In genomic region chr16:66894948-66895696, GRCh38 we compare ENCODE assay signal across 1 cellular context.
TF ChIP-seq lines count a peak whose summit lies in the region.

No MANE protein-coding gene starts in this region.

TF ChIP-seq in HepG2, 621 proteins besides CTCF, POLR2A, EP300 and RAD21 (continued from another document and continues in another):
- peak; percentile 66 for TF ChIP-seq ZGPAT (CRISPR knock-in tag; IDR thresholded peaks at IDR 0.05)
- TF ChIP-seq SIX4 (CRISPR knock-in tag; IDR thresholded peaks at IDR 0.05): no peak
- no peak for TF ChIP-seq FOXJ3 (CRISPR knock-in tag; IDR thresholded peaks at IDR 0.05; ENCODE audit: borderline replicate concordance)
- no peak for TF ChIP-seq ATRX (CRISPR knock-in tag; IDR thresholded peaks at IDR 0.05; ENCODE audit: borderline replicate concordance)
- no peak for TF ChIP-seq ZKSCAN5 (CRISPR knock-in tag; IDR thresholded peaks at IDR 0.05)
- TF ChIP-seq AGO1 (IDR thresholded peaks at IDR 0.05; ENCODE audit: low read depth, low read length, poor library complexity, severe bottlenecking): no peak
- TF ChIP-seq MYC (CRISPR knock-in tag; IDR thresholded peaks at IDR 0.05; ENCODE audit: borderline replicate concordance): no peak
- TF ChIP-seq SRF (IDR thresholded peaks at IDR 0.05; ENCODE audit: low read depth, low read length): no peak
- no peak for TF ChIP-seq CC2D1A (CRISPR knock-in tag; IDR thresholded peaks at IDR 0.05)
- TF ChIP-seq NFKBIZ (CRISPR knock-in tag; IDR thresholded peaks at IDR 0.05): no peak
- TF ChIP-seq ZNF512B (CRISPR knock-in tag; IDR thresholded peaks at IDR 0.05; ENCODE audit: borderline replicate concordance): no peak
- TF ChIP-seq ZNF549 (CRISPR knock-in tag; IDR thresholded peaks at IDR 0.05): no peak
- no peak for TF ChIP-seq ZNF24 (IDR thresholded peaks at IDR 0.05)
- TF ChIP-seq BATF2 (CRISPR knock-in tag; IDR thresholded peaks at IDR 0.05): no peak
- TF ChIP-seq HMG20A (CRISPR knock-in tag; IDR thresholded peaks at IDR 0.05; ENCODE audit: borderline replicate concordance): no peak
- no peak for TF ChIP-seq ZNF547 (CRISPR knock-in tag; IDR thresholded peaks at IDR 0.05)
- no peak for TF ChIP-seq TBX3 (IDR thresholded peaks at IDR 0.05; ENCODE audit: borderline replicate concordance)
- TF ChIP-seq, protein P1, sequence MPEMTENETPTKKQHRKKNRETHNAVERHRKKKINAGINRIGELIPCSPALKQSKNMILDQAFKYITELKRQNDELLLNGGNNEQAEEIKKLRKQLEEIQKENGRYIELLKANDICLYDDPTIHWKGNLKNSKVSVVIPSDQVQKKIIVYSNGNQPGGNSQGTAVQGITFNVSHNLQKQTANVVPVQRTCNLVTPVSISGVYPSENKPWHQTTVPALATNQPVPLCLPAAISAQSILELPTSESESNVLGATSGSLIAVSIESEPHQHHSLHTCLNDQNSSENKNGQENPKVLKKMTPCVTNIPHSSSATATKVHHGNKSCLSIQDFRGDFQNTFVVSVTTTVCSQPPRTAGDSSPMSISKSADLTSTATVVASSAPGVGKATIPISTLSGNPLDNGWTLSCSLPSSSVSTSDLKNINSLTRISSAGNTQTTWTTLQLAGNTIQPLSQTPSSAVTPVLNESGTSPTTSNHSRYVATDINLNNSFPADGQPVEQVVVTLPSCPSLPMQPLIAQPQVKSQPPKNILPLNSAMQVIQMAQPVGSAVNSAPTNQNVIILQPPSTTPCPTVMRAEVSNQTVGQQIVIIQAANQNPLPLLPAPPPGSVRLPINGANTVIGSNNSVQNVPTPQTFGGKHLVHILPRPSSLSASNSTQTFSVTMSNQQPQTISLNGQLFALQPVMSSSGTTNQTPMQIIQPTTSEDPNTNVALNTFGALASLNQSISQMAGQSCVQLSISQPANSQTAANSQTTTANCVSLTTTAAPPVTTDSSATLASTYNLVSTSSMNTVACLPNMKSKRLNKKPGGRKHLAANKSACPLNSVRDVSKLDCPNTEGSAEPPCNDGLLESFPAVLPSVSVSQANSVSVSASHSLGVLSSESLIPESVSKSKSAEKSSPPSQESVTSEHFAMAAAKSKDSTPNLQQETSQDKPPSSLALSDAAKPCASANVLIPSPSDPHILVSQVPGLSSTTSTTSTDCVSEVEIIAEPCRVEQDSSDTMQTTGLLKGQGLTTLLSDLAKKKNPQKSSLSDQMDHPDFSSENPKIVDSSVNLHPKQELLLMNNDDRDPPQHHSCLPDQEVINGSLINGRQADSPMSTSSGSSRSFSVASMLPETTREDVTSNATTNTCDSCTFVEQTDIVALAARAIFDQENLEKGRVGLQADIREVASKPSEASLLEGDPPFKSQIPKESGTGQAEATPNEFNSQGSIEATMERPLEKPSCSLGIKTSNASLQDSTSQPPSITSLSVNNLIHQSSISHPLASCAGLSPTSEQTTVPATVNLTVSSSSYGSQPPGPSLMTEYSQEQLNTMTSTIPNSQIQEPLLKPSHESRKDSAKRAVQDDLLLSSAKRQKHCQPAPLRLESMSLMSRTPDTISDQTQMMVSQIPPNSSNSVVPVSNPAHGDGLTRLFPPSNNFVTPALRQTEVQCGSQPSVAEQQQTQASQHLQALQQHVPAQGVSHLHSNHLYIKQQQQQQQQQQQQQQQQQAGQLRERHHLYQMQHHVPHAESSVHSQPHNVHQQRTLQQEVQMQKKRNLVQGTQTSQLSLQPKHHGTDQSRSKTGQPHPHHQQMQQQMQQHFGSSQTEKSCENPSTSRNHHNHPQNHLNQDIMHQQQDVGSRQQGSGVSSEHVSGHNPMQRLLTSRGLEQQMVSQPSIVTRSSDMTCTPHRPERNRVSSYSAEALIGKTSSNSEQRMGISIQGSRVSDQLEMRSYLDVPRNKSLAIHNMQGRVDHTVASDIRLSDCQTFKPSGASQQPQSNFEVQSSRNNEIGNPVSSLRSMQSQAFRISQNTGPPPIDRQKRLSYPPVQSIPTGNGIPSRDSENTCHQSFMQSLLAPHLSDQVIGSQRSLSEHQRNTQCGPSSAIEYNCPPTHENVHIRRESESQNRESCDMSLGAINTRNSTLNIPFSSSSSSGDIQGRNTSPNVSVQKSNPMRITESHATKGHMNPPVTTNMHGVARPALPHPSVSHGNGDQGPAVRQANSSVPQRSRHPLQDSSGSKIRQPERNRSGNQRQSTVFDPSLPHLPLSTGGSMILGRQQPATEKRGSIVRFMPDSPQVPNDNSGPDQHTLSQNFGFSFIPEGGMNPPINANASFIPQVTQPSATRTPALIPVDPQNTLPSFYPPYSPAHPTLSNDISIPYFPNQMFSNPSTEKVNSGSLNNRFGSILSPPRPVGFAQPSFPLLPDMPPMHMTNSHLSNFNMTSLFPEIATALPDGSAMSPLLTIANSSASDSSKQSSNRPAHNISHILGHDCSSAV (CRISPR knock-in tag; IDR thresholded peaks at IDR 0.05; ENCODE audit: borderline replicate concordance): no peak
- no peak for TF ChIP-seq KLF13 (CRISPR knock-in tag; IDR thresholded peaks at IDR 0.05)
- no peak for TF ChIP-seq ONECUT2 (CRISPR knock-in tag; IDR thresholded peaks at IDR 0.05)
- TF ChIP-seq, protein P2, sequence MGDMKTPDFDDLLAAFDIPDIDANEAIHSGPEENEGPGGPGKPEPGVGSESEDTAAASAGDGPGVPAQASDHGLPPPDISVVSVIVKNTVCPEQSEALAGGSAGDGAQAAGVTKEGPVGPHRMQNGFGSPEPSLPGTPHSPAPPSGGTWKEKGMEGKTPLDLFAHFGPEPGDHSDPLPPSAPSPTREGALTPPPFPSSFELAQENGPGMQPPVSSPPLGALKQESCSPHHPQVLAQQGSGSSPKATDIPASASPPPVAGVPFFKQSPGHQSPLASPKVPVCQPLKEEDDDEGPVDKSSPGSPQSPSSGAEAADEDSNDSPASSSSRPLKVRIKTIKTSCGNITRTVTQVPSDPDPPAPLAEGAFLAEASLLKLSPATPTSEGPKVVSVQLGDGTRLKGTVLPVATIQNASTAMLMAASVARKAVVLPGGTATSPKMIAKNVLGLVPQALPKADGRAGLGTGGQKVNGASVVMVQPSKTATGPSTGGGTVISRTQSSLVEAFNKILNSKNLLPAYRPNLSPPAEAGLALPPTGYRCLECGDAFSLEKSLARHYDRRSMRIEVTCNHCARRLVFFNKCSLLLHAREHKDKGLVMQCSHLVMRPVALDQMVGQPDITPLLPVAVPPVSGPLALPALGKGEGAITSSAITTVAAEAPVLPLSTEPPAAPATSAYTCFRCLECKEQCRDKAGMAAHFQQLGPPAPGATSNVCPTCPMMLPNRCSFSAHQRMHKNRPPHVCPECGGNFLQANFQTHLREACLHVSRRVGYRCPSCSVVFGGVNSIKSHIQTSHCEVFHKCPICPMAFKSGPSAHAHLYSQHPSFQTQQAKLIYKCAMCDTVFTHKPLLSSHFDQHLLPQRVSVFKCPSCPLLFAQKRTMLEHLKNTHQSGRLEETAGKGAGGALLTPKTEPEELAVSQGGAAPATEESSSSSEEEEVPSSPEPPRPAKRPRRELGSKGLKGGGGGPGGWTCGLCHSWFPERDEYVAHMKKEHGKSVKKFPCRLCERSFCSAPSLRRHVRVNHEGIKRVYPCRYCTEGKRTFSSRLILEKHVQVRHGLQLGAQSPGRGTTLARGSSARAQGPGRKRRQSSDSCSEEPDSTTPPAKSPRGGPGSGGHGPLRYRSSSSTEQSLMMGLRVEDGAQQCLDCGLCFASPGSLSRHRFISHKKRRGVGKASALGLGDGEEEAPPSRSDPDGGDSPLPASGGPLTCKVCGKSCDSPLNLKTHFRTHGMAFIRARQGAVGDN (CRISPR knock-in tag; IDR thresholded peaks at IDR 0.05): peak; percentile 55
- no peak for TF ChIP-seq TCF12 (IDR thresholded peaks at IDR 0.05)
- TF ChIP-seq TCF12 (CRISPR knock-in tag; IDR thresholded peaks at IDR 0.05): no peak
- TF ChIP-seq SATB2 (CRISPR knock-in tag; IDR thresholded peaks at IDR 0.05): no peak
- no peak for TF ChIP-seq FOXC1 (CRISPR knock-in tag; IDR thresholded peaks at IDR 0.05; ENCODE audit: borderline replicate concordance)
- TF ChIP-seq, protein P3, sequence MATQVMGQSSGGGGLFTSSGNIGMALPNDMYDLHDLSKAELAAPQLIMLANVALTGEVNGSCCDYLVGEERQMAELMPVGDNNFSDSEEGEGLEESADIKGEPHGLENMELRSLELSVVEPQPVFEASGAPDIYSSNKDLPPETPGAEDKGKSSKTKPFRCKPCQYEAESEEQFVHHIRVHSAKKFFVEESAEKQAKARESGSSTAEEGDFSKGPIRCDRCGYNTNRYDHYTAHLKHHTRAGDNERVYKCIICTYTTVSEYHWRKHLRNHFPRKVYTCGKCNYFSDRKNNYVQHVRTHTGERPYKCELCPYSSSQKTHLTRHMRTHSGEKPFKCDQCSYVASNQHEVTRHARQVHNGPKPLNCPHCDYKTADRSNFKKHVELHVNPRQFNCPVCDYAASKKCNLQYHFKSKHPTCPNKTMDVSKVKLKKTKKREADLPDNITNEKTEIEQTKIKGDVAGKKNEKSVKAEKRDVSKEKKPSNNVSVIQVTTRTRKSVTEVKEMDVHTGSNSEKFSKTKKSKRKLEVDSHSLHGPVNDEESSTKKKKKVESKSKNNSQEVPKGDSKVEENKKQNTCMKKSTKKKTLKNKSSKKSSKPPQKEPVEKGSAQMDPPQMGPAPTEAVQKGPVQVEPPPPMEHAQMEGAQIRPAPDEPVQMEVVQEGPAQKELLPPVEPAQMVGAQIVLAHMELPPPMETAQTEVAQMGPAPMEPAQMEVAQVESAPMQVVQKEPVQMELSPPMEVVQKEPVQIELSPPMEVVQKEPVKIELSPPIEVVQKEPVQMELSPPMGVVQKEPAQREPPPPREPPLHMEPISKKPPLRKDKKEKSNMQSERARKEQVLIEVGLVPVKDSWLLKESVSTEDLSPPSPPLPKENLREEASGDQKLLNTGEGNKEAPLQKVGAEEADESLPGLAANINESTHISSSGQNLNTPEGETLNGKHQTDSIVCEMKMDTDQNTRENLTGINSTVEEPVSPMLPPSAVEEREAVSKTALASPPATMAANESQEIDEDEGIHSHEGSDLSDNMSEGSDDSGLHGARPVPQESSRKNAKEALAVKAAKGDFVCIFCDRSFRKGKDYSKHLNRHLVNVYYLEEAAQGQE (IDR thresholded peaks at IDR 0.05; ENCODE audit: borderline replicate concordance in 1 of 2, low read depth in 1 of 2, low read length in 2 of 2): no peak
- TF ChIP-seq IRF9 (CRISPR knock-in tag; IDR thresholded peaks at IDR 0.05; ENCODE audit: borderline replicate concordance): 0 out of 2 replicates have a peak, but pooled peaks have one; percentile 66
- peak; percentile 51; the same call in 1 of the 2 replicates for TF ChIP-seq ZBTB33 (CRISPR knock-in tag; IDR thresholded peaks at IDR 0.05)
- TF ChIP-seq U2AF1 (optimal IDR thresholded peaks at IDR 0.05; ENCODE audit: low read depth, low read length): no peak
- TF ChIP-seq NCOA2 (CRISPR knock-in tag; IDR thresholded peaks at IDR 0.05): 0 out of 2 replicates have a peak, but pooled peaks have one; percentile 34
